In the genomic region with DNA sequence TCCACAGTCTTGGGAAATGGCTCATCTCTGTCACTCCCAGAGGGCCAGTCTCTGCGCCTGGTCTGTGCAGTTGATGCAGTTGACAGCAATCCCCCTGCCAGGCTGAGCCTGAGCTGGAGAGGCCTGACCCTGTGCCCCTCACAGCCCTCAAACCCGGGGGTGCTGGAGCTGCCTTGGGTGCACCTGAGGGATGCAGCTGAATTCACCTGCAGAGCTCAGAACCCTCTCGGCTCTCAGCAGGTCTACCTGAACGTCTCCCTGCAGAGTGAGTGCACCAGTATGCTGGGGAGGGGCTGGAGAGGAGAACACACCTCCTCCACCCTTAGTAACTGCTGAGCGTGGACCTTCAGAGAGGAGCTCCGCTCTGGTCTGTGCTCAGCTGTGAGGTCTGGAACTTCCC, we compare ENCODE assay signal across 20 cellular contexts. TPM values are rescaled to one million over a fixed set of nuclear protein-coding genes. Genes with fewer than 3 reads are reported as not detected.
DNase-seq lines count a peak whose midpoint lies in the region; ATAC-seq and TF ChIP-seq lines count a peak whose summit lies in the region.
"Had no signal": no experiment of that assay in that cellular context is flagged by ENCODE, and none has a peak within 500 bp of the region (broad histone marks: within the 10 kb centered on the region; RNA-seq: fewer than 3 reads in every experiment).

No MANE protein-coding gene starts in this region.

- H3K27ac Mint-ChIP-seq in stimulated activated naive CD8-positive, alpha-beta T cell treated with anti-CD3 and anti-CD28 coated beads, Interleukin-15, Interleukin-2, amounts not matched to agents 100 ng/mL and 50 ng/mL, for 24 hours, result peak overlapping the region; percentile 0
- peak overlapping the region; percentile 94 to 99 (median 97) for H3K27ac Mint-ChIP-seq in nephron
- H3K27ac Mint-ChIP-seq: activated T-helper 2 cell treated with anti-CD3 and anti-CD28 coated beads, Interferon-gamma antibody, Interleukin-2, Interleukin-4, amounts not matched to agents 10 μg/mL and 5 μg/mL and 100 μg/mL, durations not matched to agents 14 hours and 24 hours and 36 hours; B cell had no signal

- peaks cover 88% of the 10 kb centered on the region for H3K4me1 Mint-ChIP-seq in stimulated activated naive CD8-positive, alpha-beta T cell treated with anti-CD3 and anti-CD28 coated beads, Interleukin-15, Interleukin-2, amounts not matched to agents 100 ng/mL and 50 ng/mL, for 24 hours (ENCODE audit: low read depth)
- H3K4me1 Mint-ChIP-seq in nephron, result peaks cover 20% of the 10 kb centered on the region

- H3K9me3 Mint-ChIP-seq in stimulated activated naive CD8-positive, alpha-beta T cell treated with anti-CD3 and anti-CD28 coated beads, Interleukin-15, Interleukin-2, amounts not matched to agents 100 ng/mL and 50 ng/mL, for 24 hours, result no peaks in the 10 kb centered on the region
- H3K9me3 Mint-ChIP-seq in nephron, result no peaks in the 10 kb centered on the region
- H3K9me3 Mint-ChIP-seq: activated T-helper 2 cell treated with anti-CD3 and anti-CD28 coated beads, Interferon-gamma antibody, Interleukin-2, Interleukin-4, amounts not matched to agents 10 μg/mL and 5 μg/mL and 100 μg/mL, durations not matched to agents 14 hours and 24 hours and 36 hours had no signal

- H3K4me3 Mint-ChIP-seq in stimulated activated naive CD8-positive, alpha-beta T cell treated with anti-CD3 and anti-CD28 coated beads, Interleukin-15, Interleukin-2, amounts not matched to agents 100 ng/mL and 50 ng/mL, for 24 hours, result no peak overlapping the region
- no peak overlapping the region for H3K4me3 Mint-ChIP-seq in nephron
- H3K4me3 Mint-ChIP-seq: B cell had no signal

- peaks cover 16% of the 10 kb centered on the region for H3K27me3 ChIP-seq in SJCRH30
- H3K27me3 ChIP-seq: right atrium auricular region had no signal

- no peaks in the 10 kb centered on the region for H3K36me3 Mint-ChIP-seq in stimulated activated naive CD8-positive, alpha-beta T cell treated with anti-CD3 and anti-CD28 coated beads, Interleukin-15, Interleukin-2, amounts not matched to agents 100 ng/mL and 50 ng/mL, for 24 hours (ENCODE audit: low read depth)
- H3K36me3 Mint-ChIP-seq in nephron (ENCODE audit: low read depth), result no peaks in the 10 kb centered on the region

- H3K36me3 ChIP-seq in SJCRH30, result no peaks in the 10 kb centered on the region
- H3K36me3 ChIP-seq: right atrium auricular region had no signal

- no peaks in the 10 kb centered on the region for H3K27me3 Mint-ChIP-seq in stimulated activated naive CD8-positive, alpha-beta T cell treated with anti-CD3 and anti-CD28 coated beads, Interleukin-15, Interleukin-2, amounts not matched to agents 100 ng/mL and 50 ng/mL, for 24 hours
- H3K27me3 Mint-ChIP-seq in nephron (ENCODE audit: low read depth), result peaks cover 4% of the 10 kb centered on the region

- TF ChIP-seq CTCF in coronary artery (IDR thresholded peaks at IDR 0.05), result no peak
- no peak for TF ChIP-seq CTCF in nephron (IDR thresholded peaks at IDR 0.05; ENCODE audit: unreplicated experiment in 3 of 3)

- no peak for DNase-seq in stimulated activated naive CD8-positive, alpha-beta T cell treated with anti-CD3 and anti-CD28 coated beads, Interleukin-15, Interleukin-2, amounts not matched to agents 100 U/mL and 50 U/mL, for 24 hours
- DNase-seq in coronary artery (ENCODE audit: low spot score) (no peak), NCI-H2081 treated with DMSO at 0.1 percent for 48 hours (lab: John Stamatoyannopoulos, UW) (no peak), SJCRH30 (no peak), NCI-H1436 treated with DMSO at 0.1 percent for 48 hours (lab: John Stamatoyannopoulos, UW) (no peak)
- DNase-seq: activated CD8-positive, alpha-beta memory T cell treated with anti-CD3 and anti-CD28 coated beads for 24 hours; KG1; NCI-H1092; Right ventricle myocardium superior; stimulated activated CD4-positive, alpha-beta T cell treated with anti-CD3 and anti-CD28 coated beads, Interleukin-2, amount 100 ng/mL, for 24 hours had no signal

- no peaks in the 10 kb centered on the region for H3K9me3 ChIP-seq in SJCRH30 (replicated peaks)
- H3K9me3 ChIP-seq: heart left ventricle, right atrium auricular region had no signal

- 0 out of 2 replicates have a peak, but pooled peaks cover 3% of the 10 kb centered on the region for H3K4me1 ChIP-seq in SJCRH30

- no peak for ATAC-seq in stimulated activated naive CD8-positive, alpha-beta T cell treated with anti-CD3 and anti-CD28 coated beads, Interleukin-15, Interleukin-2, amounts not matched to agents 100 U/mL and 50 U/mL, for 24 hours
- no peak for ATAC-seq in HG03139 (IDR thresholded peaks at IDR 0.05; ENCODE audit: unreplicated experiment)

- peak overlapping the region in 1 of 2 donors; percentile 82 for H3K27ac ChIP-seq in coronary artery
- no peak overlapping the region for H3K27ac ChIP-seq in SJCRH30
- H3K27ac ChIP-seq: VCaP had no signal

- H3K4me3 ChIP-seq in coronary artery, result peak overlapping the region; percentile 59
- H3K4me3 ChIP-seq in SJCRH30, result no peak overlapping the region
- H3K4me3 ChIP-seq: right atrium auricular region had no signal

RNA-seq across cellular contexts. Expression of gene SIGLEC9, which starts 2.3 kb away (rescaled TPM):
- not detected in 2 replicates for total RNA-seq in SJCRH30 (2014; rRNA removed; shearing (Covaris generic))
- total RNA-seq: B cell had no signal

RNA-seq across cellular contexts. Expression of gene SIGLEC7, which starts 15.1 kb away (rescaled TPM):
- total RNA-seq in SJCRH30 (2014; rRNA removed; shearing (Covaris generic)), result not detected in 2 replicates
- total RNA-seq: activated T-helper 2 cell treated with anti-CD3 and anti-CD28 coated beads, Interferon-gamma antibody, Interleukin-2, Interleukin-4, amounts not matched to agents 10 μg/mL and 5 μg/mL and 100 μg/mL, durations not matched to agents 14 hours and 24 hours and 36 hours; B cell; T-helper 1 cell treated with Interleukin-12 subunit alpha and Interleukin-12 subunit beta and Interleukin-4 antibody, amounts not matched to agents 30 ng/mL and 1 ng/mL, for 36 hours had no signal

RNA-seq across cellular contexts. Expression of gene CTU1, which starts 18.8 kb away (rescaled TPM):
- 6.7 and 7.2 TPM in 2 replicates for total RNA-seq in SJCRH30 (2014; rRNA removed; shearing (Covaris generic))

RNA-seq across cellular contexts. Expression of gene KLK14, which starts 44.3 kb away (rescaled TPM):
- total RNA-seq in SJCRH30 (2014; rRNA removed; shearing (Covaris generic)), result not detected in 2 replicates
- total RNA-seq: subcutaneous adipose tissue had no signal
